28 cellular contexts compared by ENCODE assay signal in genomic region chr3:17642474-17642873, GRCh38.
"Had no signal": no experiment of that assay in that cellular context is flagged by ENCODE, and none has a peak within 500 bp of the region (broad histone marks: within the 10 kb centered on the region; RNA-seq: fewer than 3 reads in every experiment).

No MANE protein-coding gene starts in this region.

- H3K4me1 Mint-ChIP-seq: activated naive CD4-positive, alpha-beta T cell treated with anti-CD3 and anti-CD28 coated beads, Interleukin-2, amount 10 ng/mL, durations not matched to agents 7 days and 5 days had no signal

- H3K27me3 ChIP-seq: body of pancreas, esophagus muscularis mucosa, gastroesophageal sphincter, heart right ventricle had no signal

- H3K4me3 Mint-ChIP-seq: activated B cell treated with CpG ODN at 0.5 μM for 24 hours; activated CD4-positive, alpha-beta memory T cell treated with anti-CD3 and anti-CD28 coated beads for 36 hours; activated CD4-positive, alpha-beta T cell treated with anti-CD3 and anti-CD28 coated beads, Interleukin-2, amount 10 ng/mL, durations not matched to agents 24 days and 14 days; activated CD8-positive, alpha-beta memory T cell treated with anti-CD3 and anti-CD28 coated beads, Interleukin-2, amount 10 ng/mL, durations not matched to agents 7 days and 5 days; activated CD8-positive, alpha-beta T cell treated with anti-CD3 and anti-CD28 coated beads, Interleukin-2, amount 10 ng/mL, durations not matched to agents 7 days and 5 days; activated naive CD4-positive, alpha-beta T cell treated with anti-CD3 and anti-CD28 coated beads, Interleukin-2, amount 10 ng/mL, durations not matched to agents 7 days and 5 days; activated naive CD8-positive, alpha-beta T cell treated with anti-CD3 and anti-CD28 coated beads, Interleukin-2, amount 10 ng/mL, durations not matched to agents 7 days and 5 days; activated T-helper 1 cell treated with anti-CD3 and anti-CD28 coated beads, Interleukin-12 subunit alpha, Interleukin-12 subunit beta, Interleukin-2, Interleukin-4 antibody, amounts not matched to agents 30 ng/mL and 10 ng/mL and 1 ng/mL, durations not matched to agents 14 hours and 24 hours and 36 hours; effector memory CD8-positive, alpha-beta T cell had no signal

- H3K27ac Mint-ChIP-seq: activated B cell treated with CpG ODN at 0.5 μM for 24 hours; activated CD4-positive, alpha-beta memory T cell treated with anti-CD3 and anti-CD28 coated beads for 36 hours; activated CD4-positive, alpha-beta T cell treated with anti-CD3 and anti-CD28 coated beads, Interleukin-2, amount 10 ng/mL, durations not matched to agents 24 days and 14 days; activated CD8-positive, alpha-beta memory T cell treated with anti-CD3 and anti-CD28 coated beads, Interleukin-2, amount 10 ng/mL, durations not matched to agents 7 days and 5 days; activated CD8-positive, alpha-beta T cell treated with anti-CD3 and anti-CD28 coated beads, Interleukin-2, amount 10 ng/mL, durations not matched to agents 7 days and 5 days; activated naive CD4-positive, alpha-beta T cell treated with anti-CD3 and anti-CD28 coated beads, Interleukin-2, amount 10 ng/mL, durations not matched to agents 7 days and 5 days; activated naive CD4-positive, alpha-beta T cell treated with anti-CD3 and anti-CD28 coated beads, Interleukin-2, amount 50 U/mL, for 72 hours; activated naive CD8-positive, alpha-beta T cell treated with anti-CD3 and anti-CD28 coated beads, Interleukin-2, amount 10 ng/mL, durations not matched to agents 7 days and 5 days; activated T-helper 1 cell treated with anti-CD3 and anti-CD28 coated beads, Interleukin-12 subunit alpha, Interleukin-12 subunit beta, Interleukin-2, Interleukin-4 antibody, amounts not matched to agents 30 ng/mL and 10 ng/mL and 1 ng/mL, durations not matched to agents 14 hours and 24 hours and 36 hours; activated T-helper 2 cell treated with anti-CD3 and anti-CD28 coated beads, Interferon-gamma antibody, Interleukin-2, Interleukin-4, amounts not matched to agents 10 μg/mL and 5 μg/mL and 100 μg/mL, durations not matched to agents 14 hours and 24 hours and 36 hours; effector memory CD8-positive, alpha-beta T cell had no signal

- H3K27ac ChIP-seq: body of pancreas, esophagus muscularis mucosa, gastroesophageal sphincter, heart right ventricle, VCaP had no signal

- ATAC-seq: activated CD4-positive, CD25-positive, alpha-beta regulatory T cell treated with anti-CD3 and anti-CD28 coated beads, Interleukin-2, amount 50 U/mL, for 24 hours; activated CD8-positive, alpha-beta memory T cell treated with anti-CD3 and anti-CD28 coated beads, Interleukin-2, amount 10 ng/mL, durations not matched to agents 7 days and 5 days; activated CD8-positive, alpha-beta T cell treated with anti-CD3 and anti-CD28 coated beads, Interleukin-2, amount 10 ng/mL, durations not matched to agents 7 days and 5 days; activated naive CD4-positive, alpha-beta T cell treated with anti-CD3 and anti-CD28 coated beads, Interleukin-2, amount 50 U/mL, for 72 hours; body of pancreas; effector memory CD8-positive, alpha-beta T cell; gastroesophageal sphincter; heart right ventricle had no signal

- H3K9me3 ChIP-seq: body of pancreas, esophagus muscularis mucosa, gastroesophageal sphincter, heart right ventricle had no signal

- H3K4me3 ChIP-seq: body of pancreas, esophagus muscularis mucosa, gastroesophageal sphincter, heart right ventricle had no signal

- H3K9me3 Mint-ChIP-seq: activated B cell treated with CpG ODN at 0.5 μM for 24 hours; activated CD4-positive, alpha-beta memory T cell treated with anti-CD3 and anti-CD28 coated beads for 36 hours; activated CD4-positive, alpha-beta T cell treated with anti-CD3 and anti-CD28 coated beads, Interleukin-2, amount 10 ng/mL, durations not matched to agents 24 days and 14 days; activated naive CD4-positive, alpha-beta T cell treated with anti-CD3 and anti-CD28 coated beads, Interleukin-2, amount 10 ng/mL, durations not matched to agents 7 days and 5 days; activated naive CD4-positive, alpha-beta T cell treated with anti-CD3 and anti-CD28 coated beads, Interleukin-2, amount 50 U/mL, for 72 hours; activated naive CD8-positive, alpha-beta T cell treated with anti-CD3 and anti-CD28 coated beads, Interleukin-2, amount 10 ng/mL, durations not matched to agents 7 days and 5 days; activated T-helper 1 cell treated with anti-CD3 and anti-CD28 coated beads, Interleukin-12 subunit alpha, Interleukin-12 subunit beta, Interleukin-2, Interleukin-4 antibody, amounts not matched to agents 30 ng/mL and 10 ng/mL and 1 ng/mL, durations not matched to agents 14 hours and 24 hours and 36 hours; activated T-helper 2 cell treated with anti-CD3 and anti-CD28 coated beads, Interferon-gamma antibody, Interleukin-2, Interleukin-4, amounts not matched to agents 10 μg/mL and 5 μg/mL and 100 μg/mL, durations not matched to agents 14 hours and 24 hours and 36 hours; effector memory CD8-positive, alpha-beta T cell had no signal

- H3K27me3 Mint-ChIP-seq: activated B cell treated with CpG ODN at 0.5 μM for 24 hours; activated CD4-positive, alpha-beta memory T cell treated with anti-CD3 and anti-CD28 coated beads for 36 hours; activated CD4-positive, alpha-beta T cell treated with anti-CD3 and anti-CD28 coated beads, Interleukin-2, amount 10 ng/mL, durations not matched to agents 24 days and 14 days; activated CD8-positive, alpha-beta memory T cell treated with anti-CD3 and anti-CD28 coated beads, Interleukin-2, amount 10 ng/mL, durations not matched to agents 7 days and 5 days; activated naive CD4-positive, alpha-beta T cell treated with anti-CD3 and anti-CD28 coated beads, Interleukin-2, amount 10 ng/mL, durations not matched to agents 7 days and 5 days; activated naive CD8-positive, alpha-beta T cell treated with anti-CD3 and anti-CD28 coated beads, Interleukin-2, amount 10 ng/mL, durations not matched to agents 7 days and 5 days; effector memory CD8-positive, alpha-beta T cell had no signal

- H3K36me3 Mint-ChIP-seq: activated CD4-positive, alpha-beta memory T cell treated with anti-CD3 and anti-CD28 coated beads for 36 hours; activated naive CD4-positive, alpha-beta T cell treated with anti-CD3 and anti-CD28 coated beads, Interleukin-2, amount 10 ng/mL, durations not matched to agents 7 days and 5 days; activated naive CD4-positive, alpha-beta T cell treated with anti-CD3 and anti-CD28 coated beads, Interleukin-2, amount 50 U/mL, for 72 hours had no signal

- H3K36me3 ChIP-seq: esophagus muscularis mucosa, gastroesophageal sphincter, heart right ventricle had no signal

- DNase-seq: activated B cell treated with CpG ODN at 0.5 μM for 24 hours; activated CD4-positive, alpha-beta memory T cell treated with anti-CD3 and anti-CD28 coated beads for 36 hours; activated CD4-positive, alpha-beta T cell treated with anti-CD3 and anti-CD28 coated beads, Interleukin-2, amount 10 ng/mL, durations not matched to agents 24 days and 14 days; activated CD8-positive, alpha-beta memory T cell treated with anti-CD3 and anti-CD28 coated beads, Interleukin-2, amount 10 ng/mL, durations not matched to agents 7 days and 5 days; activated CD8-positive, alpha-beta memory T cell treated with anti-CD3 and anti-CD28 coated beads, Interleukin-2, amount 50 U/mL, for 4 hours; activated CD8-positive, alpha-beta T cell treated with anti-CD3 and anti-CD28 coated beads, Interleukin-2, amount 10 ng/mL, durations not matched to agents 7 days and 5 days; activated effector memory CD4-positive, alpha-beta T cell treated with anti-CD3 and anti-CD28 coated beads, Interleukin-2, amount 50 U/mL, for 16 hours; activated naive CD4-positive, alpha-beta T cell treated with anti-CD3 and anti-CD28 coated beads, Interleukin-2, amount 10 ng/mL, durations not matched to agents 7 days and 5 days; activated naive CD8-positive, alpha-beta T cell treated with anti-CD3 and anti-CD28 coated beads, Interleukin-2, amount 10 ng/mL, durations not matched to agents 7 days and 5 days; activated T-cell treated with anti-CD3 and anti-CD28 coated beads, Interleukin-2, amount 50 U/mL, for 1 hour; activated T-cell treated with anti-CD3 and anti-CD28 coated beads, Interleukin-2, amount 50 U/mL, for 48 hours; amniotic stem cell; body of pancreas; caudate nucleus; cortex of kidney; dermis blood vessel endothelial cell; effector CD4-positive, alpha-beta T cell; effector memory CD8-positive, alpha-beta T cell; foreskin melanocyte; heart right ventricle; T-helper 2 cell had no signal
